21 cellular contexts compared by ENCODE assay signal in genomic region chr5:4053111-4053510, GRCh38.
DNase-seq lines count a peak whose midpoint lies in the region; ATAC-seq and TF ChIP-seq lines count a peak whose summit lies in the region.
"Had no signal": no experiment of that assay in that cellular context is flagged by ENCODE, and none has a peak within 500 bp of the region (broad histone marks: within the 10 kb centered on the region; RNA-seq: fewer than 3 reads in every experiment).

No MANE protein-coding gene starts in this region.

- peaks cover 19% of the 10 kb centered on the region for H3K9me3 Mint-ChIP-seq in MCF 10A (ENCODE audit: unreplicated experiment)

- CTCF ChIA-PET in MCF 10A (lab: Yijun Ruan, JAX), result no interaction called here

- no peaks in the 10 kb centered on the region for H3K4me1 Mint-ChIP-seq in MCF 10A (ENCODE audit: insufficient read depth, unreplicated experiment)
- H3K4me1 Mint-ChIP-seq: CD14-positive monocyte; CD4-positive, alpha-beta memory T cell; CD4-positive, CD25-positive, alpha-beta regulatory T cell; CD8-positive, alpha-beta memory T cell had no signal

- BruUV-seq in MCF 10A (replicated peaks; lab: Mats Ljungman, UMichigan), result no TSS peak

- peak; percentile 27; the same call in 1 of the 3 replicates for ATAC-seq in RWPE2 (ENCODE audit: low read depth)
- ATAC-seq in foreskin keratinocyte, result peak; percentile 56
- ATAC-seq in GM21423 (IDR thresholded peaks at IDR 0.05; ENCODE audit: unreplicated experiment), result no peak

- POLR2A ChIA-PET in MCF 10A (lab: Yijun Ruan, JAX), result no interaction called here

- no peaks in the 10 kb centered on the region for H3K27me3 Mint-ChIP-seq in MCF 10A (ENCODE audit: insufficient read depth, unreplicated experiment)
- H3K27me3 Mint-ChIP-seq: CD4-positive, alpha-beta memory T cell; CD4-positive, CD25-positive, alpha-beta regulatory T cell had no signal

- no peak for TF ChIP-seq CTCF in RWPE2 (IDR thresholded peaks at IDR 0.05; ENCODE audit: poor library complexity, severe bottlenecking)
- TF ChIP-seq CTCF in epithelial cell of esophagus (IDR thresholded peaks at IDR 0.05; ENCODE audit: insufficient read depth, low read depth, low read length, missing control alignments), result no peak
- TF ChIP-seq CTCF in foreskin keratinocyte (conservative IDR thresholded peaks at IDR 0.05), result no peak
- no peak for TF ChIP-seq CTCF in MCF 10A (IDR thresholded peaks at IDR 0.05; ENCODE audit: unreplicated experiment)

- no peaks in the 10 kb centered on the region for H3K27me3 ChIP-seq in RWPE2 (ENCODE audit: insufficient read depth, poor library complexity, severe bottlenecking)
- H3K27me3 ChIP-seq in foreskin keratinocyte, result no peaks in the 10 kb centered on the region
- H3K27me3 ChIP-seq: BE2C, BLaER1 had no signal

- H3K27ac ChIP-seq in RWPE2 (ENCODE audit: poor library complexity, severe bottlenecking), result no peak overlapping the region
- H3K27ac ChIP-seq in foreskin keratinocyte, result no peak overlapping the region
- H3K27ac ChIP-seq: BLaER1 had no signal

- no peak overlapping the region for H3K4me3 ChIP-seq in RWPE2 (ENCODE audit: severe bottlenecking)
- H3K4me3 ChIP-seq in epithelial cell of esophagus (ENCODE audit: low read length), result no peak overlapping the region
- H3K4me3 ChIP-seq: BLaER1 had no signal

- no peaks in the 10 kb centered on the region for H3K9me3 ChIP-seq in RWPE2 (ENCODE audit: severe bottlenecking)
- H3K9me3 ChIP-seq: BE2C, BLaER1, Caco-2 had no signal

- peak; percentile 19 for DNase-seq in NAMALWA (ENCODE audit: low spot score)
- DNase-seq in RWPE2 (ENCODE audit: low spot score), result no peak
- DNase-seq in epithelial cell of esophagus (ENCODE audit: low read depth), result peak; percentile 56
- DNase-seq in foreskin keratinocyte, result no peak
- no peak for DNase-seq in COR-L47 (lab: John Stamatoyannopoulos, UW)
- DNase-seq in NCI-H446 (lab: John Stamatoyannopoulos, UW), result no peak
- DNase-seq in MCF 10A (ENCODE audit: unreplicated experiment), result no peak
- DNase-seq: 8988T; ACHN; BE2C; C1 segment of cervical spinal cord; Caco-2; Calu3; CD4-positive, alpha-beta memory T cell; CD4-positive, CD25-positive, alpha-beta regulatory T cell; CD8-positive, alpha-beta memory T cell; DMS79 treated with DMSO at 0.1 percent for 48 hours; GF-D8 had no signal

- no peaks in the 10 kb centered on the region for H3K36me3 ChIP-seq in RWPE2 (ENCODE audit: low read depth)
- H3K36me3 ChIP-seq: BE2C, BLaER1 had no signal

- H3K36me3 Mint-ChIP-seq in MCF 10A (ENCODE audit: insufficient read depth, unreplicated experiment), result no peaks in the 10 kb centered on the region
- H3K36me3 Mint-ChIP-seq: CD14-positive monocyte; CD4-positive, alpha-beta memory T cell; CD4-positive, CD25-positive, alpha-beta regulatory T cell; CD8-positive, alpha-beta memory T cell had no signal

- intact Hi-C loops in MCF 10A (cut with micrococcal nuclease), result no loop called here

- H3K4me1 ChIP-seq in RWPE2 (ENCODE audit: insufficient read depth, poor library complexity, severe bottlenecking) (no peaks in the 10 kb centered on the region), foreskin keratinocyte (no peaks in the 10 kb centered on the region)
- H3K4me1 ChIP-seq: BE2C, Caco-2 had no signal

- no peak overlapping the region for H3K27ac Mint-ChIP-seq in MCF 10A (ENCODE audit: low read depth, unreplicated experiment)
- H3K27ac Mint-ChIP-seq: CD4-positive, alpha-beta memory T cell; CD4-positive, CD25-positive, alpha-beta regulatory T cell; CD8-positive, alpha-beta memory T cell had no signal

- H3K4me3 Mint-ChIP-seq in MCF 10A (ENCODE audit: unreplicated experiment), result no peak overlapping the region
- H3K4me3 Mint-ChIP-seq: CD14-positive monocyte; CD4-positive, alpha-beta memory T cell; CD4-positive, CD25-positive, alpha-beta regulatory T cell; CD8-positive, alpha-beta memory T cell had no signal

Comparison
In these comparisons a context has a peak if more than half of its experiments do, and no peak if none do; other contexts are left out.
1. DNase-seq: peak in NAMALWA (single experiment) and epithelial cell of esophagus (single experiment); none in RWPE2 (single experiment), foreskin keratinocyte (0 of 2), COR-L47 (single experiment), NCI-H446 (0 of 2) and MCF 10A (single experiment).